9 cellular contexts compared by ENCODE assay signal in genomic region chr21:41678944-41679343, GRCh38.
DNase-seq lines count a peak whose midpoint lies in the region; ATAC-seq and TF ChIP-seq lines count a peak whose summit lies in the region.
"Had no signal": no experiment of that assay in that cellular context is flagged by ENCODE, and none has a peak within 500 bp of the region (broad histone marks: within the 10 kb centered on the region; RNA-seq: fewer than 3 reads in every experiment).

No MANE protein-coding gene starts in this region.

- H3K27ac ChIP-seq in RWPE1: peak overlapping the region; percentile 100
- H3K27ac ChIP-seq in upper lobe of right lung: peak overlapping the region; percentile 91

- ATAC-seq in upper lobe of right lung (peak; percentile 95), GM19328 (IDR thresholded peaks at IDR 0.05; ENCODE audit: unreplicated experiment) (no peak), HG03025 (IDR thresholded peaks at IDR 0.05; ENCODE audit: low FRiP score, unreplicated experiment) (no peak)
- ATAC-seq: naive thymus-derived CD8-positive, alpha-beta T cell had no signal

- intact Hi-C loops in upper lobe of right lung (cut with DNase I): no loop called here

- CTCF ChIA-PET in BJ (lab: Yijun Ruan, JAX) (interaction anchor here (0.9 to 1.4 kb wide), 2 partner anchors 8 to 100 kb away, joined by 3 read pairs; no protein-coding TSS in a partner anchor), RWPE1 (lab: Yijun Ruan, JAX) (interaction anchor here (0.6 to 4.8 kb wide), 10 partner anchors 37 to 170 kb away, joined by 3 to 30 read pairs (median 4); no protein-coding TSS in a partner anchor)

- DNase-seq in BJ (ENCODE audit: low read depth): peak; percentile 91
- peak; percentile 94 for DNase-seq in HuH-7 (ENCODE audit: low spot score)
- peak; percentile 97 for DNase-seq in RWPE1 (ENCODE audit: low spot score)
- peak; percentile 100 for DNase-seq in epithelial cell of esophagus (ENCODE audit: low read depth)
- DNase-seq in medulla oblongata (ENCODE audit: extremely low spot score): peak; percentile 83
- peak; percentile 95 for DNase-seq in upper lobe of right lung

- no peaks in the 10 kb centered on the region for H3K27me3 ChIP-seq in BJ (ENCODE audit: control insufficient read depth, insufficient read depth, low read length)
- no peaks in the 10 kb centered on the region for H3K27me3 ChIP-seq in upper lobe of right lung

- no peaks in the 10 kb centered on the region for H3K9me3 ChIP-seq in upper lobe of right lung

- no peak for TF ChIP-seq CTCF in BJ (IDR thresholded peaks at IDR 0.05; ENCODE audit: insufficient read depth, low read depth, low read length)
- no peak for TF ChIP-seq CTCF in RWPE1 (conservative IDR thresholded peaks at IDR 0.05; ENCODE audit: low read depth)
- no peak for TF ChIP-seq CTCF in epithelial cell of esophagus (IDR thresholded peaks at IDR 0.05; ENCODE audit: insufficient read depth, low read depth, low read length, missing control alignments)
- no peak for TF ChIP-seq CTCF in upper lobe of right lung (IDR thresholded peaks at IDR 0.05)

- POLR2A ChIA-PET in BJ (lab: Charles Lee): no interaction called here
- POLR2A ChIA-PET in RWPE1 (lab: Yijun Ruan, JAX; ENCODE audit: low non-redundant PET): no interaction called here

- no peaks in the 10 kb centered on the region for H3K36me3 ChIP-seq in BJ (ENCODE audit: control insufficient read depth, insufficient read depth, low read length)
- no peaks in the 10 kb centered on the region for H3K36me3 ChIP-seq in upper lobe of right lung

- H3K4me1 ChIP-seq in upper lobe of right lung: peaks cover 13% of the 10 kb centered on the region

- no peak overlapping the region for H3K4me3 ChIP-seq in BJ (ENCODE audit: low read depth, low read length)
- H3K4me3 ChIP-seq in epithelial cell of esophagus (ENCODE audit: low read length): peak overlapping the region; percentile 37
- H3K4me3 ChIP-seq in upper lobe of right lung: peak overlapping the region; percentile 19
